8 cellular contexts compared by ENCODE assay signal in the genomic region with DNA sequence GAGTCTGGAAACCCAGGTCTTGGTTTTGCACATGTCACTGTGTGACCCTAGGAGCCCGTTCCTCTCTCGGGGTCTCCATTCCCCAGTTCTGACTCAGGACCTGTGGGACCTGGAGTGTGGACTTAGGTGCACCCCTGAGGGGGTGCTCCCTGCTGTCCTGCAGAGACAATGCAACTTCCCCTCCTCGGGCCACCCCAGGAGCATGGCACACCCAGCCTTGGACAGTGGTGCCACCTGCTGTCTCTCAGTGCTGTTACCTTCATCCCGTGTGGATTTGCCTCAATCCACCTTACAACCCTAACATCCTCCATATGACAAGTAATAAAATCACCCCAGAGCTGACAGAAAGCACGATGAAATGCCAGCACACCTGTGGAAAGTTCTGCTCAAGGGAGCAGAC. TPM values are rescaled to one million over a fixed set of nuclear protein-coding genes. Genes with fewer than 3 reads are reported as not detected.
DNase-seq lines count a peak whose midpoint lies in the region; TF ChIP-seq lines count a peak whose summit lies in the region.

No MANE protein-coding gene starts in this region.

- H3K27ac ChIP-seq in thyroid gland: no peak overlapping the region

- WGBS in thyroid gland, 2 donors: 73 to 77% methylated on average over 5 of the region's 5 CpGs

- no peaks in the 10 kb centered on the region for H3K27me3 ChIP-seq in thyroid gland

- no peaks in the 10 kb centered on the region for H3K9me3 ChIP-seq in thyroid gland

- intact Hi-C loops in thyroid gland (cut with DNase I): loop anchor here (10.0 kb wide), 1 partner anchor 57 kb away; no protein-coding TSS in a partner anchor

- peak; percentile 5 for DNase-seq in NK-92 treated with Interleukin-12 subunit alpha and Interleukin-12 subunit beta, amount 100 ng/mL, for 24 hours (lab: John Stamatoyannopoulos, UW)
- DNase-seq in NK-92 (lab: John Stamatoyannopoulos, UW; ENCODE audit: unreplicated experiment) (no peak), iPS-NIHi7 (ENCODE audit: extremely low spot score) (peak; percentile 41), thyroid gland (peak; percentile 34 to 41), HCEC 1CT (no peak), HPDE6-E6E7 (ENCODE audit: extremely low spot score) (no peak), NCI-H187 (lab: John Stamatoyannopoulos, UW) (no peak)
- DNase-seq in activated CD8-positive, alpha-beta memory T cell treated with anti-CD3 and anti-CD28 coated beads, Interleukin-2, amount 50 U/mL, for 4 hours: peak; percentile 35

- peak in 5 of 6 experiments; percentile 30 to 51 (median 40) for TF ChIP-seq CTCF in thyroid gland (IDR thresholded peaks at IDR 0.05)

- H3K4me1 ChIP-seq in thyroid gland: peaks cover 3 to 17% of the 10 kb centered on the region in 2 donors

- no peak overlapping the region for H3K4me3 ChIP-seq in thyroid gland (replicated peaks in 1 of 3)

- no peak for TF ChIP-seq POLR2A in thyroid gland (IDR thresholded peaks at IDR 0.05)

- H3K36me3 ChIP-seq in thyroid gland: peaks cover 19 to 35% of the 10 kb centered on the region in 2 donors

RNA-seq across cellular contexts. Expression of gene CRYBB3, which starts 27.5 kb away (rescaled TPM):
- not detected for total RNA-seq in thyroid gland

RNA-seq across cellular contexts. Expression of gene CRYBB2, which starts 47.3 kb away (rescaled TPM):
- total RNA-seq in thyroid gland: under 1 TPM in 1 of 4 donors, not detected in 3; 0.45 TPM

Comparison
In these comparisons a context has a peak if more than half of its experiments do, and no peak if none do; other contexts are left out.
1. DNase-seq: peak in NK-92 treated with Interleukin-12 subunit alpha and Interleukin-12 subunit beta, amount 100 ng/mL, for 24 hours (single experiment), activated CD8-positive, alpha-beta memory T cell treated with anti-CD3 and anti-CD28 coated beads, Interleukin-2, amount 50 U/mL, for 4 hours (single experiment), iPS-NIHi7 (single experiment) and thyroid gland (2 of 2); none in NK-92 (single experiment), HCEC 1CT (single experiment), HPDE6-E6E7 (single experiment) and NCI-H187 (0 of 2).